22 cellular contexts compared by ENCODE assay signal in genomic region chr11:100869328-100869727, GRCh38.
"Had no signal": no experiment of that assay in that cellular context is flagged by ENCODE, and none has a peak within 500 bp of the region (broad histone marks: within the 10 kb centered on the region; RNA-seq: fewer than 3 reads in every experiment).

No MANE protein-coding gene starts in this region.

- FAIRE-seq: keratinocyte had no signal

- H3K9me3 ChIP-seq: left lung, left ventricle myocardium inferior, lower lobe of right lung, mucosa of descending colon had no signal

- H3K36me3 ChIP-seq: left lung, left ventricle myocardium inferior, lower lobe of right lung had no signal

- H2AFZ ChIP-seq: hepatocyte had no signal

- H3K4me3 ChIP-seq: hepatocyte, left lung, left ventricle myocardium inferior, lower lobe of right lung, lung, mucosa of descending colon had no signal

- DNase-seq: hippocampal formation; hypothalamus; immature natural killer cell; islet precursor cell; kidney; kidney glomerular epithelial cell; left cardiac atrium; left colon; left lung; left ventricle myocardium inferior; left ventricle myocardium superior; lower lobe of right lung; mammary epithelial cell; mesenchymal stem cell; midbrain; mucosa of descending colon; naive B cell; naive thymus-derived CD4-positive, alpha-beta T cell had no signal

- H3K27ac ChIP-seq: hepatocyte, left lung, left ventricle myocardium inferior, lower lobe of right lung had no signal

- H3K27me3 ChIP-seq: hepatocyte, left lung had no signal

- H3K4me2 ChIP-seq: hepatocyte had no signal

- ATAC-seq: left cardiac atrium; left lobe of liver; left lung; left ventricle myocardium superior; lower lobe of right lung; mucosa of descending colon; naive thymus-derived CD4-positive, alpha-beta T cell had no signal

- H3K4me1 ChIP-seq: left ventricle myocardium inferior, lower lobe of right lung had no signal
